8 cellular contexts compared by ENCODE assay signal in the genomic region with DNA sequence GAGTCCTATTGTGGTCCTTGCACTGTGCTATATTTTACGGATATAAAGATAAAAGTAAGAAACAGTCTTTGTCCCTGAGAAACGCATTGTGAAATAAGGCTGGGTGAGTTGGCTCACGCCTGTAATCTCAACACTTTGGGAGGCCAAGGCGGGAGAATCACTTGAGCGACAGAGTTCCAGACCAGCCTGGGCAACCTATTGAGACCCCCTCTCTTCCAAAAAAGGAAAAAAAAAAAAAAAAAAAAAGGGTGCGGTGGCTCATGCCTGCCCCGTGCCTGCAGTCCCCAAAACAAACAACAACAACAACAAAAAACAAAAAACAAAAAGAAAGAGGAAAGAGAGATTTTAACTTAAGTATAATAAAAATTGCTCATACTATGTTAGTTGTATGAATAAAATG. TPM values are rescaled to one million over a fixed set of nuclear protein-coding genes. Genes with fewer than 3 reads are reported as not detected.
DNase-seq lines count a peak whose midpoint lies in the region; ATAC-seq and TF ChIP-seq lines count a peak whose summit lies in the region.

No MANE protein-coding gene starts in this region.

- CTCF ChIA-PET in CD8-positive, alpha-beta memory T cell (lab: Charles Lee), result interaction anchor here (0.6 to 1.6 kb wide), 4 partner anchors 155 to 294 kb away, joined by 3 read pairs; no protein-coding TSS in a partner anchor

- H3K27me3 Mint-ChIP-seq in CD8-positive, alpha-beta memory T cell, result peaks cover 0 to 8% of the 10 kb centered on the region in 2 donors
- H3K27me3 Mint-ChIP-seq in nephron progenitor cell (ENCODE audit: low read depth, poor library complexity), result peaks cover 4% of the 10 kb centered on the region

- peak overlapping the region; percentile 94 to 99 (median 98) for H3K4me3 Mint-ChIP-seq in CD8-positive, alpha-beta memory T cell
- H3K4me3 Mint-ChIP-seq in nephron progenitor cell, result peak overlapping the region; percentile 92

- TF ChIP-seq CTCF in coronary artery (IDR thresholded peaks at IDR 0.05), result no peak
- no peak for TF ChIP-seq CTCF in nephron progenitor cell (IDR thresholded peaks at IDR 0.05)
- TF ChIP-seq CTCF in GM13977 (IDR thresholded peaks at IDR 0.05; ENCODE audit: extremely low read depth, insufficient read depth, missing control alignments), result no peak

- peak overlapping the region; percentile 71 for H3K27ac ChIP-seq in CD8-positive, alpha-beta memory T cell (ENCODE audit: low read depth, low read length)
- H3K27ac ChIP-seq in coronary artery, result peak overlapping the region; percentile 98 to 100

- peaks cover 17% of the 10 kb centered on the region for H3K4me1 ChIP-seq in CD8-positive, alpha-beta memory T cell (ENCODE audit: insufficient read depth, low read length)

- H3K9me3 ChIP-seq in CD8-positive, alpha-beta memory T cell (ENCODE audit: low read length), result no peaks in the 10 kb centered on the region

- peaks cover 35 to 53% (median 44%) of the 10 kb centered on the region in 3 donors for H3K4me1 Mint-ChIP-seq in CD8-positive, alpha-beta memory T cell
- H3K4me1 Mint-ChIP-seq in nephron progenitor cell, result peaks cover 48% of the 10 kb centered on the region

- no peaks in the 10 kb centered on the region for H3K27me3 ChIP-seq in CD8-positive, alpha-beta memory T cell (ENCODE audit: insufficient read depth, low read length, poor library complexity, severe bottlenecking)

- POLR2A ChIA-PET in CD8-positive, alpha-beta memory T cell (lab: Charles Lee), result interaction anchor here (1.1 kb wide), 1 partner anchor 95 kb away, joined by 4 read pairs; no protein-coding TSS in a partner anchor

- ATAC-seq in GM21786 (IDR thresholded peaks at IDR 0.05; ENCODE audit: unreplicated experiment) (no peak), GM19467 (IDR thresholded peaks at IDR 0.05; ENCODE audit: unreplicated experiment) (no peak)

- H3K4me3 ChIP-seq in CD8-positive, alpha-beta memory T cell (ENCODE audit: low read length), result peak overlapping the region; percentile 60
- H3K4me3 ChIP-seq in coronary artery, result peak overlapping the region; percentile 86

- in situ Hi-C loops in GM13977 (cut with MboI; ENCODE audit: low pct_unique_long_range_greater_than_20kb, low sequenced_read_pairs, unreplicated experiment), result no loop called here

- peak overlapping the region in 6 of 8 donors; percentile 43 to 98 (median 96) for H3K27ac Mint-ChIP-seq in CD8-positive, alpha-beta memory T cell
- H3K27ac Mint-ChIP-seq in nephron progenitor cell, result peak overlapping the region; percentile 91

- H3K9me3 Mint-ChIP-seq in CD8-positive, alpha-beta memory T cell, result no peaks in the 10 kb centered on the region
- no peaks in the 10 kb centered on the region for H3K9me3 Mint-ChIP-seq in nephron progenitor cell

- H3K36me3 Mint-ChIP-seq in CD8-positive, alpha-beta memory T cell, result peaks cover 0 to 6% (median 2%) of the 10 kb centered on the region in 3 donors
- peaks cover 12% of the 10 kb centered on the region for H3K36me3 Mint-ChIP-seq in nephron progenitor cell (ENCODE audit: low read depth)

- DNase-seq in CD8-positive, alpha-beta memory T cell, result no peak
- DNase-seq in MV-4-11 (lab: John Stamatoyannopoulos, UW), result peak; percentile 45
- no peak for DNase-seq in coronary artery (ENCODE audit: low spot score)
- no peak for DNase-seq in nephron progenitor cell
- no peak for DNase-seq in GM13977 (ENCODE audit: low spot score)
- no peak for DNase-seq in GM03348 (ENCODE audit: low spot score)

- H3K36me3 ChIP-seq in CD8-positive, alpha-beta memory T cell (ENCODE audit: insufficient read depth, low read length), result no peaks in the 10 kb centered on the region

RNA-seq across cellular contexts. Expression of gene FNDC3B, which starts 0.6 kb away (rescaled TPM):
- 10 to 100 TPM; 17.4 to 18.6 TPM for total RNA-seq in CD8-positive, alpha-beta memory T cell
- 8.7 TPM for polyA plus RNA-seq in CD8-positive, alpha-beta memory T cell
